Comparison of ENCODE assay signal across 22 cellular contexts in genomic region chr20:17169575-17170136, GRCh38. TPM values are rescaled to one million over a fixed set of nuclear protein-coding genes. Genes with fewer than 3 reads are reported as not detected.
A peak's percentile ranks its signal among the peaks of the same experiment; 100 is the strongest.
DNase-seq lines count a peak whose midpoint lies in the region; ATAC-seq, FAIRE-seq and TF ChIP-seq lines count a peak whose summit lies in the region.
"Had no signal": no experiment of that assay in that cellular context is flagged by ENCODE, and none has a peak within 500 bp of the region (broad histone marks: within the 10 kb centered on the region; RNA-seq: fewer than 3 reads in every experiment).

No MANE protein-coding gene starts in this region.

- 20 to 27% methylated on average over 5 of the region's 5 CpGs for WGBS in pancreas, 2 donors
- WGBS in mammary epithelial cell (ENCODE audit: low coverage, missing lambda C conversion rate) = 15% methylated on average over 5 of the region's 5 CpGs

- H3K36me3 ChIP-seq in pancreas (no peaks in the 10 kb centered on the region), mammary epithelial cell (ENCODE audit: insufficient read depth, low read length) (no peaks in the 10 kb centered on the region)
- H3K36me3 ChIP-seq: esophagus squamous epithelium, Peyer's patch, prostate gland had no signal

- TF ChIP-seq CTCF in pancreas (IDR thresholded peaks at IDR 0.05) = no peak
- no peak for TF ChIP-seq CTCF in mammary epithelial cell (conservative IDR thresholded peaks at IDR 0.05 in 1 of 2, IDR thresholded peaks at IDR 0.05 in 1 of 2; ENCODE audit: extremely low read depth in 1 of 2, insufficient read depth in 1 of 2, low read depth in 1 of 2, low read length in 2 of 2)

- no peaks in the 10 kb centered on the region for H4K20me1 ChIP-seq in mammary epithelial cell (ENCODE audit: insufficient read depth, low read length)

- no peak overlapping the region for H3K4me3 Mint-ChIP-seq in activated naive CD4-positive, alpha-beta T cell treated with anti-CD3 and anti-CD28 coated beads, Interleukin-2, amount 10 ng/mL, durations not matched to agents 7 days and 5 days
- H3K4me3 Mint-ChIP-seq: activated naive CD4-positive, alpha-beta T cell treated with anti-CD3 and anti-CD28 coated beads, Interleukin-2, amount 50 U/mL, for 24 hours had no signal

- no peaks in the 10 kb centered on the region for H3K4me1 Mint-ChIP-seq in activated naive CD4-positive, alpha-beta T cell treated with anti-CD3 and anti-CD28 coated beads, Interleukin-2, amount 10 ng/mL, durations not matched to agents 7 days and 5 days
- H3K4me1 Mint-ChIP-seq: activated naive CD4-positive, alpha-beta T cell treated with anti-CD3 and anti-CD28 coated beads, Interleukin-2, amount 50 U/mL, for 24 hours had no signal

- DNase-seq in ELF-1 (ENCODE audit: low read depth, low spot score) (peak; percentile 2), NCI-H2029 (lab: John Stamatoyannopoulos, UW) (peak; percentile 90), NCI-H69 (lab: John Stamatoyannopoulos, UW) (peak; percentile 99), pancreas (no peak), GDM1 (lab: John Stamatoyannopoulos, UW) (no peak), mammary epithelial cell (no peak)
- DNase-seq in activated naive CD4-positive, alpha-beta T cell treated with anti-CD3 and anti-CD28 coated beads, Interleukin-2, amount 10 ng/mL, durations not matched to agents 7 days and 5 days = no peak
- DNase-seq: activated CD4-positive, CD25-positive, alpha-beta regulatory T cell treated with anti-CD3 and anti-CD28 coated beads, Interleukin-2, amount 50 U/mL, for 72 hours; activated CD8-positive, alpha-beta memory T cell treated with anti-CD3 and anti-CD28 coated beads, Interleukin-2, amount 50 U/mL, for 48 hours; C1 segment of cervical spinal cord; dorsolateral prefrontal cortex; esophagus squamous epithelium; KG1; NCI-H226; Peyer's patch; stimulated activated CD4-positive, alpha-beta T cell treated with anti-CD3 and anti-CD28 coated beads, Interleukin-15, amount 100 ng/mL, for 24 hours had no signal

- in situ Hi-C loops in mammary epithelial cell (cut with MboI; ENCODE audit: low sequenced_read_pairs in 2 of 2) = no loop called here

- CTCF ChIA-PET in mammary epithelial cell (lab: Charles Lee; ENCODE audit: low non-redundant PET) = no interaction called here
- CTCF ChIA-PET in activated naive CD4-positive, alpha-beta T cell treated with anti-CD3 and anti-CD28 coated beads, Interleukin-2, amount 10 ng/mL, durations not matched to agents 7 days and 5 days (lab: Charles Lee) = no interaction called here

- H3K4me3 ChIP-seq in pancreas (no peak overlapping the region), mammary epithelial cell (replicated peaks in 1 of 3; ENCODE audit: insufficient read depth in 1 of 3, low read depth in 2 of 3, low read length in 3 of 3) (no peak overlapping the region)
- H3K4me3 ChIP-seq: dorsolateral prefrontal cortex, esophagus squamous epithelium, Peyer's patch, prostate gland had no signal

- H3K4me1 ChIP-seq in pancreas = no peaks in the 10 kb centered on the region
- no peaks in the 10 kb centered on the region for H3K4me1 ChIP-seq in mammary epithelial cell (ENCODE audit: insufficient read depth, low read length)
- H3K4me1 ChIP-seq: esophagus squamous epithelium, Peyer's patch, prostate gland had no signal

- no peak overlapping the region for H3K4me2 ChIP-seq in mammary epithelial cell (ENCODE audit: insufficient read depth, low read depth, low read length)

- H3K79me2 ChIP-seq in mammary epithelial cell (ENCODE audit: insufficient read depth, low read length) = no peaks in the 10 kb centered on the region

- H3K27me3 ChIP-seq in pancreas (no peaks in the 10 kb centered on the region), mammary epithelial cell (ENCODE audit: insufficient read depth, low read length) (no peaks in the 10 kb centered on the region)
- H3K27me3 ChIP-seq: dorsolateral prefrontal cortex, esophagus squamous epithelium, Peyer's patch had no signal

- no peaks in the 10 kb centered on the region for H3K36me3 Mint-ChIP-seq in activated naive CD4-positive, alpha-beta T cell treated with anti-CD3 and anti-CD28 coated beads, Interleukin-2, amount 10 ng/mL, durations not matched to agents 7 days and 5 days
- H3K36me3 Mint-ChIP-seq: activated naive CD4-positive, alpha-beta T cell treated with anti-CD3 and anti-CD28 coated beads, Interleukin-2, amount 50 U/mL, for 24 hours had no signal

- no TSS peak for BruUV-seq in mammary epithelial cell (replicated peaks; lab: Mats Ljungman, UMichigan)

- peaks cover 2% of the 10 kb centered on the region for H3K9me3 Mint-ChIP-seq in activated naive CD4-positive, alpha-beta T cell treated with anti-CD3 and anti-CD28 coated beads, Interleukin-2, amount 10 ng/mL, durations not matched to agents 7 days and 5 days

- no peak overlapping the region for H3K27ac ChIP-seq in pancreas
- H3K27ac ChIP-seq in mammary epithelial cell (ENCODE audit: insufficient read depth, low read depth, low read length) = no peak overlapping the region
- H3K27ac ChIP-seq: dorsolateral prefrontal cortex, esophagus squamous epithelium, HL-60, Peyer's patch, prostate gland had no signal

- H3K9me3 ChIP-seq in pancreas (no peaks in the 10 kb centered on the region), mammary epithelial cell (replicated peaks; ENCODE audit: insufficient read depth, low read length) (no peaks in the 10 kb centered on the region)
- H3K9me3 ChIP-seq: esophagus squamous epithelium, Peyer's patch, prostate gland had no signal

- dilution Hi-C loops in mammary epithelial cell (cut with HindIII; ENCODE audit: low sequenced_read_pairs) = no loop called here

- no peak overlapping the region for H3K27ac Mint-ChIP-seq in activated naive CD4-positive, alpha-beta T cell treated with anti-CD3 and anti-CD28 coated beads, Interleukin-2, amount 10 ng/mL, durations not matched to agents 7 days and 5 days
- H3K27ac Mint-ChIP-seq: activated naive CD4-positive, alpha-beta T cell treated with anti-CD3 and anti-CD28 coated beads, Interleukin-2, amount 50 U/mL, for 24 hours had no signal

- H3K9ac ChIP-seq in mammary epithelial cell (ENCODE audit: insufficient read depth, low read length) = no peak overlapping the region

- intact Hi-C loops in pancreas (cut with DNase I) = no loop called here
- intact Hi-C loops in mammary epithelial cell (cut with micrococcal nuclease) = no loop called here

- FAIRE-seq in pancreas (lab: Jason Lieb, UNC) = no peak
- FAIRE-seq: G401.6 had no signal

- ATAC-seq in pancreas (peak in 3 of 4 donors; percentile 24 to 68 (median 50)), GM19023 (IDR thresholded peaks at IDR 0.05; ENCODE audit: unreplicated experiment) (no peak)

- no peaks in the 10 kb centered on the region for H3K27me3 Mint-ChIP-seq in activated naive CD4-positive, alpha-beta T cell treated with anti-CD3 and anti-CD28 coated beads, Interleukin-2, amount 10 ng/mL, durations not matched to agents 7 days and 5 days

- no peak overlapping the region for H2AFZ ChIP-seq in mammary epithelial cell (ENCODE audit: low read depth, low read length)

RNA-seq across cellular contexts. Expression of gene PCSK2, which starts 57.2 kb away (rescaled TPM):
- total RNA-seq in pancreas (10 to 100 TPM in 3 of 6 donors, 1 to 10 TPM in 3; 5.4 to 37.9 (median 9.1) TPM), mammary epithelial cell (not detected)
- polyA plus RNA-seq in pancreas (10 to 100 TPM in 1 of 2 donors, 1 to 10 TPM in 1; 7.3 to 51.0 TPM), mammary epithelial cell (not detected)
- polyA minus RNA-seq in mammary epithelial cell = not detected
- total RNA-seq: T-helper 1 cell treated with Interleukin-12 subunit alpha and Interleukin-12 subunit beta and Interleukin-4 antibody, amounts not matched to agents 30 ng/mL and 1 ng/mL, for 36 hours had no signal

Comparison
In these comparisons a context has a peak if more than half of its experiments do, and no peak if none do; other contexts are left out.
1. DNase-seq: peak in ELF-1 (single experiment), NCI-H2029 (single experiment) and NCI-H69 (single experiment); none in pancreas (0 of 6), GDM1 (single experiment), mammary epithelial cell (single experiment) and activated naive CD4-positive, alpha-beta T cell treated with anti-CD3 and anti-CD28 coated beads, Interleukin-2, amount 10 ng/mL, durations not matched to agents 7 days and 5 days (single experiment).
2. RNA of gene PCSK2, which starts 57.2 kb away (total RNA-seq): 5.4 to 37.9 TPM in pancreas; not detected in mammary epithelial cell; every median in the first group is over 4 times any median in the second.